9 cellular contexts compared by ENCODE assay signal in the genomic region with DNA sequence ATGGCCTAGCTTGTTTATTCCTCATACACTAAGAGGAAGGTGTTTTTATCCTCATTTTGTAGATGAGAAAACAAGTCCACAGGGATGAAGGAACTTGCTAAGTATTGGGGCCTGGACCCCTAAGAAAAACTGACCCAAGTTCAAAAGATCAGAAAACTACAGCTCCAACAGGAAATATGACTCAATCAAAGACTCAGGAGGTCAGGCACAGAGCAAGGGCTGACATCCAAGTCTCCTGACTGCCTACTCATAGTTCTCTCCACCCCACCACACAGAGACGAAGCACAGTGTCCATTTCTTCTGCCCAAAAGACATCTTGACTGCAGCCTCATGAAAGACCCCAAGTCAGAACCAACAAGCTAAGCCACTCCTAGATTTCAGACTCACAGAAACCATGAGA. TPM values are rescaled to one million over a fixed set of nuclear protein-coding genes. Genes with fewer than 3 reads are reported as not detected.
DNase-seq lines count a peak whose midpoint lies in the region; ATAC-seq, FAIRE-seq and TF ChIP-seq lines count a peak whose summit lies in the region.
"Had no signal": no experiment of that assay in that cellular context is flagged by ENCODE, and none has a peak within 500 bp of the region (broad histone marks: within the 10 kb centered on the region; RNA-seq: fewer than 3 reads in every experiment).

No MANE protein-coding gene starts in this region.

- H3K27ac Mint-ChIP-seq in natural killer cell = no peak overlapping the region

- ATAC-seq in SK-N-SH treated with all-trans-retinoic acid at 6 μM for 48 hours (peak; percentile 40; the same call in 1 of the 3 replicates), foreskin keratinocyte (no peak), sciatic nerve (peak; percentile 94), natural killer cell (no peak), GM21786 (IDR thresholded peaks at IDR 0.05; ENCODE audit: unreplicated experiment) (no peak)

- DNase-seq in GM04504 (ENCODE audit: low read depth) = peak; percentile 72
- no peak for DNase-seq in foreskin keratinocyte
- DNase-seq in sciatic nerve (ENCODE audit: low spot score) = no peak
- DNase-seq in natural killer cell = no peak
- no peak for DNase-seq in GM12891 (ENCODE audit: insufficient read length, low spot score)
- DNase-seq in activated T-cell treated with anti-CD3 and anti-CD28 coated beads for 4 hours = no peak
- DNase-seq: NCI-H774 had no signal

- no peaks in the 10 kb centered on the region for H3K27me3 ChIP-seq in foreskin keratinocyte

- H3K36me3 Mint-ChIP-seq in natural killer cell = no peaks in the 10 kb centered on the region

- H3K27ac ChIP-seq in foreskin keratinocyte = peak overlapping the region; percentile 58

- H3K4me3 Mint-ChIP-seq in natural killer cell = no peak overlapping the region

- H3K4me1 ChIP-seq in foreskin keratinocyte = peaks cover 22% of the 10 kb centered on the region

- H3K9me3 Mint-ChIP-seq in natural killer cell = no peaks in the 10 kb centered on the region

- no peaks in the 10 kb centered on the region for H3K4me1 Mint-ChIP-seq in natural killer cell

- TF ChIP-seq CTCF in foreskin keratinocyte (conservative IDR thresholded peaks at IDR 0.05) = no peak
- TF ChIP-seq CTCF in natural killer cell (IDR thresholded peaks at IDR 0.05) = no peak

- FAIRE-seq in GM12891 (lab: Jason Lieb, UNC) = no peak

- no peaks in the 10 kb centered on the region for H3K27me3 Mint-ChIP-seq in natural killer cell (ENCODE audit: low read depth in 2 of 2)

- TF ChIP-seq POLR2A in GM12891 (IDR thresholded peaks at IDR 0.05; ENCODE audit: low read depth, low read length) = no peak

- intact Hi-C loops in sciatic nerve (cut with DNase I) = no loop called here
- intact Hi-C loops in natural killer cell (cut with micrococcal nuclease) = no loop called here

TF ChIP-seq in SK-N-SH treated with all-trans-retinoic acid at 6 μM for 48 hours, 23 proteins besides CTCF, POLR2A, EP300 and RAD21:
- TF ChIP-seq ZFP3 (CRISPR knock-in tag; IDR thresholded peaks at IDR 0.05) (peak; percentile 49; the same call in 1 of the 2 replicates), ZNF70 (CRISPR knock-in tag; IDR thresholded peaks at IDR 0.05) (no peak)

TF ChIP-seq in GM12891, 5 proteins besides CTCF, POLR2A, EP300 and RAD21:
- TF ChIP-seq TAF1 (IDR thresholded peaks at IDR 0.05; ENCODE audit: low read depth, low read length) = no peak
- TF ChIP-seq SPI1 (IDR thresholded peaks at IDR 0.05; ENCODE audit: low read depth, low read length) = no peak
- no peak for TF ChIP-seq PAX5 (IDR thresholded peaks at IDR 0.05; ENCODE audit: insufficient read depth, low read length, severe bottlenecking)
- TF ChIP-seq POLR2AphosphoS5 (IDR thresholded peaks at IDR 0.05; ENCODE audit: low read depth, low read length) = no peak
- no peak for TF ChIP-seq POU2F2 (IDR thresholded peaks at IDR 0.05; ENCODE audit: low read depth, low read length)
TF ChIP-seq in GM12891: peak in this region for 0.

RNA-seq across cellular contexts. Expression of a gene that starts 26.9 kb away (rescaled TPM):
- total RNA-seq in foreskin keratinocyte (152 and 167 TPM in 2 replicates), sciatic nerve (396 TPM), natural killer cell (10 to 100 TPM; 21.5 to 33.0 (median 25.6) TPM)
- polyA plus RNA-seq in foreskin keratinocyte = 116 and 124 TPM in 2 replicates
- polyA plus RNA-seq in GM12891 (2012; ENCODE audit: low read depth, missing spikeins) = 0.68 TPM

Comparison
In these comparisons a context has a peak if more than half of its experiments do, and no peak if none do; other contexts are left out.
1. ATAC-seq: peak in SK-N-SH treated with all-trans-retinoic acid at 6 μM for 48 hours (single experiment) and sciatic nerve (single experiment); none in foreskin keratinocyte (single experiment), natural killer cell (0 of 3) and GM21786 (single experiment).